Comparison of ENCODE assay signal across 18 cellular contexts in genomic region chr12:41956353-41956752, GRCh38.
"Had no signal": no experiment of that assay in that cellular context is flagged by ENCODE, and none has a peak within 500 bp of the region (broad histone marks: within the 10 kb centered on the region; RNA-seq: fewer than 3 reads in every experiment).

No MANE protein-coding gene starts in this region.

- H3K4me3 ChIP-seq: esophagus squamous epithelium, psoas muscle, SJCRH30, spleen, thyroid gland had no signal

- H3K27ac ChIP-seq: esophagus squamous epithelium, psoas muscle, SJCRH30, spleen, thyroid gland, WERI-Rb-1 had no signal

- H3K4me3 Mint-ChIP-seq: activated naive CD8-positive, alpha-beta T cell; dendritic cell treated with granulocyte-macrophage colony-stimulating factor and Interleukin-4, amounts not matched to agents 40 ng/mL and 50 ng/mL, for 4 days; naive thymus-derived CD4-positive, alpha-beta T cell; stimulated activated naive B cell treated with anti-CD40 and anti-IgM and Interleukin-4, amounts not matched to agents 10 μg/mL and 1 μg/mL and 100 μg/mL, for 72 hours; T-helper 17 cell had no signal

- ATAC-seq: left colon; naive thymus-derived CD4-positive, alpha-beta T cell; stimulated activated naive B cell treated with anti-CD40 and anti-IgM and Interleukin-4, amounts not matched to agents 10 μg/mL and 1 μg/mL and 100 μg/mL, for 72 hours; T-helper 17 cell had no signal

- H3K27ac Mint-ChIP-seq: activated naive CD8-positive, alpha-beta T cell; dendritic cell treated with granulocyte-macrophage colony-stimulating factor and Interleukin-4, amounts not matched to agents 40 ng/mL and 50 ng/mL, for 4 days; naive thymus-derived CD4-positive, alpha-beta T cell; stimulated activated naive B cell treated with anti-CD40 and anti-IgM and Interleukin-4, amounts not matched to agents 10 μg/mL and 1 μg/mL and 100 μg/mL, for 72 hours; T-helper 17 cell had no signal

- H3K27me3 Mint-ChIP-seq: dendritic cell treated with granulocyte-macrophage colony-stimulating factor and Interleukin-4, amounts not matched to agents 40 ng/mL and 50 ng/mL, for 4 days had no signal

- DNase-seq: activated CD4-positive, alpha-beta T cell treated with anti-CD3 and anti-CD28 coated beads, Interleukin-2, amount 50 U/mL, for 4 hours; effector memory CD4-positive, alpha-beta T cell; esophagus squamous epithelium; foreskin melanocyte; glutamatergic neuron; hippocampal formation; left colon; naive thymus-derived CD4-positive, alpha-beta T cell; psoas muscle; right cardiac atrium; SJCRH30; spleen; stimulated activated naive B cell treated with anti-CD40 and anti-IgM and Interleukin-4, amounts not matched to agents 10 μg/mL and 1 μg/mL and 100 μg/mL, for 72 hours; T-helper 17 cell; thyroid gland; WERI-Rb-1 had no signal

- H3K4me1 Mint-ChIP-seq: naive thymus-derived CD4-positive, alpha-beta T cell; stimulated activated naive B cell treated with anti-CD40 and anti-IgM and Interleukin-4, amounts not matched to agents 10 μg/mL and 1 μg/mL and 100 μg/mL, for 72 hours; T-helper 17 cell had no signal

- H3K36me3 Mint-ChIP-seq: activated naive CD8-positive, alpha-beta T cell; naive thymus-derived CD4-positive, alpha-beta T cell; stimulated activated naive B cell treated with anti-CD40 and anti-IgM and Interleukin-4, amounts not matched to agents 10 μg/mL and 1 μg/mL and 100 μg/mL, for 72 hours had no signal

- H3K9me3 Mint-ChIP-seq: dendritic cell treated with granulocyte-macrophage colony-stimulating factor and Interleukin-4, amounts not matched to agents 40 ng/mL and 50 ng/mL, for 4 days; naive thymus-derived CD4-positive, alpha-beta T cell had no signal

- H3K27me3 ChIP-seq: esophagus squamous epithelium, SJCRH30, spleen, thyroid gland had no signal

- H3K4me1 ChIP-seq: esophagus squamous epithelium, psoas muscle, SJCRH30, spleen, thyroid gland had no signal

- H3K36me3 ChIP-seq: esophagus squamous epithelium, SJCRH30, spleen, thyroid gland, WERI-Rb-1 had no signal

- H3K9me3 ChIP-seq: esophagus squamous epithelium, psoas muscle, SJCRH30, thyroid gland had no signal
